In the genomic region with DNA sequence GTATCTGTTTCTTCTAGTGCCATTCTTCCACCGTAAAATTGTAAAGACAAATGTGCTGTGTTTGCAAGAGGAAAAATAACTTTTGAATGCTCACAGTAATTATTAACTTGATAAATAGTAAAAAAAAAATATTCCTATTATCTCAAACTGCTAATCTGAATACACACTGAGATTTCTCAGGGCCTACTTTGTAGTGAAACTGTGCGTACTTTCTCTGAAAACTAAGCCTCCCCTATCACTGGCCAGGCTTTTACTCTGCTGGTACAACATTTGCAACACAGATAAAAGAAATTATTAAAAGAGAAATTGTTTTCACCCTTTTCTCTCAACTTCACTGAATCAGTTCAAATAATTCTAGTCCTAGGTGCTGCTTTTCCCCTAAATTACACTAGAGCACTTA, we compare ENCODE assay signal across 7 cellular contexts.
"Had no signal": no experiment of that assay in that cellular context is flagged by ENCODE, and none has a peak within 500 bp of the region (broad histone marks: within the 10 kb centered on the region; RNA-seq: fewer than 3 reads in every experiment).

No MANE protein-coding gene starts in this region.

- DNase-seq: IMR-90, KBM-7 had no signal

- H3K4me3 ChIP-seq: K562 had no signal

- H3K27ac ChIP-seq: HL-60 had no signal

- H3K4me3 Mint-ChIP-seq: IgD-negative memory B cell had no signal

- H3K27ac Mint-ChIP-seq: IgD-negative memory B cell had no signal

- FAIRE-seq: HepG2, HTR-8/SVneo, K562 had no signal

- H3K9me3 Mint-ChIP-seq: IgD-negative memory B cell had no signal

- ATAC-seq: HepG2, K562 had no signal

- H3K27me3 Mint-ChIP-seq: IgD-negative memory B cell had no signal

- H3K36me3 Mint-ChIP-seq: IgD-negative memory B cell had no signal

- H3K4me1 Mint-ChIP-seq: IgD-negative memory B cell had no signal
